ENCODE assay signal across 14 cellular contexts in the genomic region with DNA sequence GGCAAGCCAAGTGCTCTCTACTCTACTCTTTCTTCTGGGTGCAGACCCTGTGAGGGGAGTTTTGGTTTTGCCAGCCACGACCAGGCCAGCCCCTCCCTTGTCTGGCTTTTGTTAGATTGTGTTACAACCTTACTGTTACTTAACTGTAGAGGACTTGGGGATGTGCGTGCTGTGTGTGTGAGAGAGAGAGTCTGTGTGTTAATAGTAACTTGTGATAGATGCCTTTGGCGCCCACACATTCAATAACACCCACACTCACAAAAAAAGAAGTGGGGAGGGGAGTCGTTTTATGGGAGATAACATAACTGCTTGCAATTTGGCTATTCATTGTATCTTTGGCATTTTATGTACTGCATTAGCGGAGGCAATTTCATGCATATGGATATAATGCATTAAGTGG.
DNase-seq lines count a peak whose midpoint lies in the region; ATAC-seq and TF ChIP-seq lines count a peak whose summit lies in the region.
"Had no signal": no experiment of that assay in that cellular context is flagged by ENCODE, and none has a peak within 500 bp of the region (broad histone marks: within the 10 kb centered on the region; RNA-seq: fewer than 3 reads in every experiment).

No MANE protein-coding gene starts in this region.

- BruUV-seq in Panc1 (replicated peaks; lab: Mats Ljungman, UMichigan), result no TSS peak

- no peak overlapping the region for H4K91ac ChIP-seq in H9 (ENCODE audit: insufficient read length, low read depth, low read length)

- H3K4me3 ChIP-seq in Panc1 (ENCODE audit: low read depth in 2 of 2, low read length in 2 of 2) (no peak overlapping the region), endodermal cell (ENCODE audit: low read length) (no peak overlapping the region), neural progenitor cell (no peak overlapping the region)
- H3K4me3 ChIP-seq: GM23248, HAP-1 had no signal

- no peak overlapping the region for H3T11ph ChIP-seq in H9 (ENCODE audit: low read length)

- CTCF ChIA-PET in Panc1 (lab: Charles Lee), result interaction anchor here (1.0 to 1.5 kb wide), 2 partner anchors 23 to 40 kb away, joined by 5 read pairs; no protein-coding TSS in a partner anchor

- H3K9ac ChIP-seq in H9 (ENCODE audit: extremely low read depth, insufficient read length, low read length) (no peak overlapping the region), endodermal cell (ENCODE audit: extremely low read depth, low read length, poor library complexity, severe bottlenecking) (no peak overlapping the region), neural progenitor cell (no peak overlapping the region)
- H3K9ac ChIP-seq: GM23248 had no signal

- no peak overlapping the region for H4K8ac ChIP-seq in H9 (replicated peaks; ENCODE audit: insufficient read length, low read depth, low read length)

- WGBS in H9 (ENCODE audit: extremely low coverage, insufficient read length, low lambda C conversion rate), result no CpG with 5 or more reads among the region's 5 CpGs
- 77 to 96% methylated on average over 2 to 3 of the region's 5 CpGs for WGBS in endodermal cell (ENCODE audit: insufficient coverage in 1 of 2, insufficient read length in 1 of 2), 2 experiments

- H2BK120ac ChIP-seq in H9 (ENCODE audit: low read depth, low read length, poor library complexity, severe bottlenecking), result no peak overlapping the region

- intact Hi-C loops in Panc1 (cut with micrococcal nuclease; ENCODE audit: unreplicated experiment), result loop anchor here (5.0 kb wide), 1 partner anchor 36 kb away; no protein-coding TSS in a partner anchor

- H3K23ac ChIP-seq in H9 (ENCODE audit: insufficient read length, low read depth, low read length), result no peak overlapping the region

- H3K9me3 Mint-ChIP-seq in H9, result peaks cover 4 to 7% of the 10 kb centered on the region in 2 experiments; a peak in 4 of 5 replicates
- no peaks in the 10 kb centered on the region for H3K9me3 Mint-ChIP-seq in endodermal cell
- peaks cover 8% of the 10 kb centered on the region for H3K9me3 Mint-ChIP-seq in neural progenitor cell
- H3K9me3 Mint-ChIP-seq in immature natural killer cell, result peaks cover 0 to 4% (median under 1%) of the 10 kb centered on the region in 6 donors
- H3K9me3 Mint-ChIP-seq: HFFc6 had no signal

- ATAC-seq in Panc1 (no peak), HG02973 (IDR thresholded peaks at IDR 0.05; ENCODE audit: unreplicated experiment) (no peak)

- H3K9me3 ChIP-seq in H9 (ENCODE audit: control insufficient read depth, low read depth, low read length), result no peaks in the 10 kb centered on the region
- H3K9me3 ChIP-seq in Panc1 (ENCODE audit: control insufficient read depth, insufficient read depth, low read depth, low read length), result no peaks in the 10 kb centered on the region
- H3K9me3 ChIP-seq in endodermal cell (ENCODE audit: control insufficient read depth, low read length), result no peaks in the 10 kb centered on the region
- no peaks in the 10 kb centered on the region for H3K9me3 ChIP-seq in neural progenitor cell (ENCODE audit: low read depth)

- H3K4ac ChIP-seq in H9 (ENCODE audit: low read depth, low read length), result no peak overlapping the region

- H3K4me1 Mint-ChIP-seq in H9 (peaks cover 0 to 15% of the 10 kb centered on the region in 2 experiments; a peak in 2 of 4 replicates), endodermal cell (peaks cover 11% of the 10 kb centered on the region), neural progenitor cell (peaks cover 41% of the 10 kb centered on the region), immature natural killer cell (no peaks in the 10 kb centered on the region)

- no peak overlapping the region for H2BK15ac ChIP-seq in H9 (ENCODE audit: low read depth, low read length)

- H3K27me3 Mint-ChIP-seq in H9 (ENCODE audit: low read depth), result peaks cover 6% of the 10 kb centered on the region
- peaks cover 2% of the 10 kb centered on the region for H3K27me3 Mint-ChIP-seq in endodermal cell (ENCODE audit: insufficient read depth)
- peaks cover 4% of the 10 kb centered on the region for H3K27me3 Mint-ChIP-seq in neural progenitor cell (ENCODE audit: insufficient read depth, low read depth)
- H3K27me3 Mint-ChIP-seq in immature natural killer cell (ENCODE audit: low read depth in 3 of 3), result peaks cover 6 to 25% (median 7%) of the 10 kb centered on the region in 3 donors
- H3K27me3 Mint-ChIP-seq: CD4-positive, alpha-beta T cell had no signal

- H3K4me3 Mint-ChIP-seq in H9 (no peak overlapping the region), endodermal cell (no peak overlapping the region), neural progenitor cell (no peak overlapping the region), immature natural killer cell (no peak overlapping the region)
- H3K4me3 Mint-ChIP-seq: CD4-positive, alpha-beta T cell; HFFc6 had no signal

- DNase-seq in H9 (peak; percentile 8), Panc1 (ENCODE audit: low read depth, low spot score) (no peak), endodermal cell (peak; percentile 22), neural progenitor cell (ENCODE audit: low spot score) (no peak), immature natural killer cell (no peak)
- DNase-seq in stimulated activated CD4-positive, alpha-beta T cell treated with anti-CD3 and anti-CD28 coated beads, Interleukin-4, amount 100 ng/mL, for 24 hours, result no peak
- DNase-seq: ACHN; C1 segment of cervical spinal cord; Calu3; CD4-positive, alpha-beta T cell; GM23248; HFFc6 had no signal

- TF ChIP-seq CTCF in H9 (conservative IDR thresholded peaks at IDR 0.05) (no peak), Panc1 (IDR thresholded peaks at IDR 0.05) (no peak), endodermal cell (conservative IDR thresholded peaks at IDR 0.05) (no peak), neural progenitor cell (IDR thresholded peaks at IDR 0.05) (no peak)

- no peak overlapping the region for H3K56ac ChIP-seq in H9 (ENCODE audit: insufficient read length, low read depth, low read length)

- no peak overlapping the region for H2BK5ac ChIP-seq in H9 (ENCODE audit: insufficient read length, low read length)

- H2AFZ ChIP-seq in H9 (ENCODE audit: low read length) (no peak overlapping the region), neural progenitor cell (replicated peaks) (no peak overlapping the region)
- H2AFZ ChIP-seq: GM23248 had no signal

- H3K4me1 ChIP-seq in H9 (ENCODE audit: insufficient read depth, low read length), result no peaks in the 10 kb centered on the region
- H3K4me1 ChIP-seq in Panc1 (ENCODE audit: control insufficient read depth, insufficient read depth, low read length), result peaks cover 28% of the 10 kb centered on the region
- H3K4me1 ChIP-seq in endodermal cell (ENCODE audit: control insufficient read depth, insufficient read depth, low read length), result no peaks in the 10 kb centered on the region
- peaks cover 19% of the 10 kb centered on the region for H3K4me1 ChIP-seq in neural progenitor cell

- H3K27me3 ChIP-seq in H9 (ENCODE audit: insufficient read depth, low read length) (no peaks in the 10 kb centered on the region), Panc1 (ENCODE audit: control insufficient read depth, insufficient read depth, low read length) (no peaks in the 10 kb centered on the region), endodermal cell (ENCODE audit: control insufficient read depth, insufficient read depth, low read length, poor library complexity, severe bottlenecking) (no peaks in the 10 kb centered on the region), neural progenitor cell (no peaks in the 10 kb centered on the region)

- H3K27ac Mint-ChIP-seq in H9, result no peak overlapping the region
- H3K27ac Mint-ChIP-seq in endodermal cell, result no peak overlapping the region
- peak overlapping the region; percentile 6 for H3K27ac Mint-ChIP-seq in neural progenitor cell
- no peak overlapping the region for H3K27ac Mint-ChIP-seq in immature natural killer cell
- H3K27ac Mint-ChIP-seq: CD4-positive, alpha-beta T cell; HFFc6 had no signal

- H3K79me2 ChIP-seq in H9 (ENCODE audit: insufficient read depth, low read length), result no peaks in the 10 kb centered on the region
- no peaks in the 10 kb centered on the region for H3K79me2 ChIP-seq in neural progenitor cell (ENCODE audit: low read depth)

- H3K4me2 ChIP-seq in H9 (ENCODE audit: insufficient read depth, insufficient read length, low read length) (no peak overlapping the region), neural progenitor cell (no peak overlapping the region)

- H3K27ac ChIP-seq in H9 (ENCODE audit: insufficient read length, low read depth, low read length) (no peak overlapping the region), Panc1 (ENCODE audit: low read length) (peak overlapping the region; percentile 85), endodermal cell (ENCODE audit: low read depth, low read length) (peak overlapping the region; percentile 79), neural progenitor cell (no peak overlapping the region)
- H3K27ac ChIP-seq: GM23248 had no signal

- H2BK20ac ChIP-seq in H9 (ENCODE audit: low read depth, low read length, poor library complexity, severe bottlenecking), result no peak overlapping the region

- H3K36me3 Mint-ChIP-seq in H9 (ENCODE audit: insufficient read depth in 1 of 3, low read depth in 3 of 3) (no peaks in the 10 kb centered on the region), endodermal cell (ENCODE audit: low read depth) (no peaks in the 10 kb centered on the region), neural progenitor cell (no peaks in the 10 kb centered on the region), immature natural killer cell (peaks cover 0 to 3% (median 0%) of the 10 kb centered on the region in 3 donors)

- H4K5ac ChIP-seq in H9 (ENCODE audit: insufficient read length, low read depth, low read length), result no peak overlapping the region

- no peak overlapping the region for H2AK5ac ChIP-seq in H9 (ENCODE audit: insufficient read length, low read length)

- POLR2A ChIA-PET in Panc1 (lab: Charles Lee), result no interaction called here

- H3K23me2 ChIP-seq in H9 (ENCODE audit: insufficient read length, low read depth, low read length, poor library complexity, severe bottlenecking), result no peaks in the 10 kb centered on the region

- no peak overlapping the region for H3K14ac ChIP-seq in H9 (ENCODE audit: insufficient read depth, low read length)

- no peak overlapping the region for H3K18ac ChIP-seq in H9 (ENCODE audit: insufficient read length, low read depth, low read length)

- no peaks in the 10 kb centered on the region for H4K20me1 ChIP-seq in H9 (ENCODE audit: control insufficient read depth, insufficient read depth, insufficient read length)
- H4K20me1 ChIP-seq in neural progenitor cell (ENCODE audit: low read depth), result no peaks in the 10 kb centered on the region

- no peak overlapping the region for H2BK12ac ChIP-seq in H9 (ENCODE audit: insufficient read length, low read depth, low read length)

- peaks cover 8% of the 10 kb centered on the region for H3F3A ChIP-seq in neural progenitor cell (ENCODE audit: low read depth)

- in situ Hi-C loops in Panc1 (cut with HindIII; ENCODE audit: low pct_unique_long_range_greater_than_20kb, low sequenced_read_pairs), result no loop called here

- H3K79me1 ChIP-seq in H9 (ENCODE audit: insufficient read depth, low read depth, low read length, poor library complexity, severe bottlenecking), result no peaks in the 10 kb centered on the region

- H3K36me3 ChIP-seq in Panc1 (ENCODE audit: control insufficient read depth, insufficient read depth, low read length) (no peaks in the 10 kb centered on the region), endodermal cell (ENCODE audit: control insufficient read depth, insufficient read depth, low read length) (no peaks in the 10 kb centered on the region), neural progenitor cell (no peaks in the 10 kb centered on the region)
- H3K36me3 ChIP-seq: HAP-1 had no signal

Comparison
In these comparisons a context has a peak if more than half of its experiments do, and no peak if none do; other contexts are left out.
1. DNase-seq: peak in H9 (single experiment) and endodermal cell (single experiment); none in Panc1 (single experiment), neural progenitor cell (single experiment), stimulated activated CD4-positive, alpha-beta T cell treated with anti-CD3 and anti-CD28 coated beads, Interleukin-4, amount 100 ng/mL, for 24 hours (single experiment) and immature natural killer cell (0 of 3).
2. H3K27ac ChIP-seq: peak in Panc1 (single experiment) and endodermal cell (single experiment); none in H9 (single experiment) and neural progenitor cell (single experiment).